ENCODE assay signal across 8 cellular contexts in the genomic region with DNA sequence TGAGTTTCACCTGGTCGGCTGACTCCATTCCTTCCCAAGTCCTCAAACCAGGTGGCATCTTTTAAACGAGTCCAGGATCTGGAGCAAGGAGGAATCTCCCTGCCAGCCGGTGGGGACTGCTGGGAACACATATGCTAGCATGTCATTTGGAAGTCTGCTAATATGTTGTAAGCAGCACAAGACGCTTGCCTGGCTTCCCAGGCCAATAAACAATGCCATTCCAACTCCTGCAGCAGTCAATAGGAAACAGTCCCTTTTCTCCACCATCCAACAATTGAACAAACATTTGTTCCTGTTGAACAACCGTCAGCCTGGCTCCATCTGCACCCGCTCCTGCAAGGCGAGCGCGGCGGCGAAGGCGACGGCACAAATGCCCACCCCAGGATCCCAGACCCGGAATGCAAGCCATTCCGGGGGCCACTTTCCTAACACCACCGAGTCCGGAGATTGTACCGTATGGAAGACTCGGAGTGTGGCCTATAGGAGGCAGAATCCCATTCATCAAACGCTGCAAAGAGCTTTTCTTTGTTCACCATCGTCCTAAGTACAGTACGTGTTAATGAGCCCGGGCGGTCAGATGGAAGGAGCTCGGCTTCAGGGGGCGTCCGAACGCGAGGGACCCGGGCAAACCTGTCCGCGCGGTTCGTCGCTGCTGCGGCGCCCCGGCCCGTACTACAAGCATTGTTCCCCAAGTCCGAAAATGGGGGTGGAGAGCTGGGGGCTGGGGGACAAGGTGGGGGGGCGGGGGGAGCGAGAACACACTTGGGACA. TPM values are rescaled to one million over a fixed set of nuclear protein-coding genes. Genes with fewer than 3 reads are reported as not detected.
DNase-seq lines count a peak whose midpoint lies in the region; ATAC-seq and TF ChIP-seq lines count a peak whose summit lies in the region.

No MANE protein-coding gene starts in this region.

- H3K9me3 ChIP-seq in MG63 (no peaks in the 10 kb centered on the region), prostate gland (no peaks in the 10 kb centered on the region)

- ATAC-seq in activated T-cell treated with anti-CD3 and anti-CD28 coated beads, Interleukin-2, amount 50 U/mL, for 72 hours (replicated peaks in 1 of 2), result no peak
- ATAC-seq in Right ventricle myocardium superior (ENCODE audit: poor library complexity), result peak; percentile 1
- no peak for ATAC-seq in HG03520 (IDR thresholded peaks at IDR 0.05; ENCODE audit: unreplicated experiment)
- ATAC-seq in GM19395 (IDR thresholded peaks at IDR 0.05; ENCODE audit: unreplicated experiment), result no peak

- 3% methylated on average over 33 of the region's 42 CpGs for WGBS in prostate gland

- TF ChIP-seq POLR2A in prostate gland (IDR thresholded peaks at IDR 0.05), result no peak

- peak overlapping the region; percentile 85 for H3K27ac Mint-ChIP-seq in activated T-cell treated with anti-CD3 and anti-CD28 coated beads, Interleukin-2, amount 50 U/mL, for 72 hours

- intact Hi-C loops in Right ventricle myocardium superior (cut with DNase I) (loop anchor here (2.0 to 5.0 kb wide), 2 partner anchors 38 to 95 kb away; no protein-coding TSS in a partner anchor), prostate gland (cut with DNase I) (loop anchor here (5.0 kb wide), 2 partner anchors 85 to 95 kb away; no protein-coding TSS in a partner anchor)

- peaks cover 21% of the 10 kb centered on the region for H3K27me3 Mint-ChIP-seq in activated T-cell treated with anti-CD3 and anti-CD28 coated beads, Interleukin-2, amount 50 U/mL, for 72 hours (ENCODE audit: low read depth)

- H3K27me3 ChIP-seq in MG63 (no peaks in the 10 kb centered on the region), prostate gland (replicated peaks; ENCODE audit: insufficient read depth) (no peaks in the 10 kb centered on the region)

- peaks cover 24% of the 10 kb centered on the region for H3K4me1 ChIP-seq in prostate gland (replicated peaks)

- H3K36me3 Mint-ChIP-seq in activated T-cell treated with anti-CD3 and anti-CD28 coated beads, Interleukin-2, amount 50 U/mL, for 72 hours (ENCODE audit: insufficient read depth in 2 of 2), result peaks cover 2 to 4% of the 10 kb centered on the region in 2 donors

- H3K4me3 ChIP-seq in MG63 (peak overlapping the region; percentile 58), prostate gland (peak overlapping the region; percentile 54)

- H3K36me3 ChIP-seq in MG63, result peaks cover 10% of the 10 kb centered on the region
- H3K36me3 ChIP-seq in prostate gland, result no peaks in the 10 kb centered on the region

- peaks cover 61% of the 10 kb centered on the region for H3K4me1 Mint-ChIP-seq in activated T-cell treated with anti-CD3 and anti-CD28 coated beads, Interleukin-2, amount 50 U/mL, for 72 hours (ENCODE audit: low read depth)

- peak overlapping the region; percentile 66 to 76 for H3K27ac ChIP-seq in prostate gland

- H3K4me3 Mint-ChIP-seq in activated T-cell treated with anti-CD3 and anti-CD28 coated beads, Interleukin-2, amount 50 U/mL, for 72 hours, result peak overlapping the region; percentile 98 to 99

- H3K9me3 Mint-ChIP-seq in activated T-cell treated with anti-CD3 and anti-CD28 coated beads, Interleukin-2, amount 50 U/mL, for 72 hours, result no peaks in the 10 kb centered on the region

- peak; percentile 69 for DNase-seq in DMS 273 (lab: John Stamatoyannopoulos, UW; ENCODE audit: unreplicated experiment)
- DNase-seq in DMS 273 treated with DMSO at 0.1 percent for 48 hours (lab: John Stamatoyannopoulos, UW), result no peak
- DNase-seq in MG63, result no peak
- DNase-seq in activated T-cell treated with anti-CD3 and anti-CD28 coated beads, Interleukin-2, amount 50 U/mL, for 72 hours, result no peak
- DNase-seq in Right ventricle myocardium superior, result no peak
- no peak for DNase-seq in prostate gland (ENCODE audit: low spot score)

- TF ChIP-seq CTCF in prostate gland (IDR thresholded peaks at IDR 0.05), result peak in 1 of 4 experiments; percentile 22

RNA-seq across cellular contexts. Expression of gene FAM53B, which starts 1.6 kb away (rescaled TPM):
- total RNA-seq in MG63 (2014; rRNA removed; shearing (Covaris generic); ENCODE audit: low replicate concordance), result 14.4 and 15.8 TPM in 2 replicates
- 10 to 100 TPM; 30.0 to 37.7 TPM for total RNA-seq in activated T-cell treated with anti-CD3 and anti-CD28 coated beads, Interleukin-2, amount 50 U/mL, for 72 hours
- 38.1 TPM for total RNA-seq in Right ventricle myocardium superior
- total RNA-seq in prostate gland, result 100 to 1,000 TPM in 1 of 2 donors, 10 to 100 TPM in 1; 28.9 to 101 TPM

RNA-seq across cellular contexts. Expression of gene EEF1AKMT2, which starts 49.1 kb away (rescaled TPM):
- 23.1 and 43.0 TPM in 2 replicates for total RNA-seq in MG63 (2014; rRNA removed; shearing (Covaris generic); ENCODE audit: low replicate concordance)
- total RNA-seq in activated T-cell treated with anti-CD3 and anti-CD28 coated beads, Interleukin-2, amount 50 U/mL, for 72 hours, result 10 to 100 TPM; 25.4 to 29.4 TPM
- total RNA-seq in Right ventricle myocardium superior (11.9 TPM), prostate gland (10 to 100 TPM; 15.7 to 20.5 TPM)

RNA-seq across cellular contexts. Expression of gene ABRAXAS2, which starts 59.0 kb away (rescaled TPM):
- total RNA-seq in MG63 (2014; rRNA removed; shearing (Covaris generic); ENCODE audit: low replicate concordance), result 17.6 and 23.7 TPM in 2 replicates
- 10 to 100 TPM; 20.9 to 24.9 TPM for total RNA-seq in activated T-cell treated with anti-CD3 and anti-CD28 coated beads, Interleukin-2, amount 50 U/mL, for 72 hours
- total RNA-seq in Right ventricle myocardium superior (12.1 TPM), prostate gland (10 to 100 TPM; 10.6 to 12.5 TPM)
